ENCODE assay signal across 43 cellular contexts in the genomic region with DNA sequence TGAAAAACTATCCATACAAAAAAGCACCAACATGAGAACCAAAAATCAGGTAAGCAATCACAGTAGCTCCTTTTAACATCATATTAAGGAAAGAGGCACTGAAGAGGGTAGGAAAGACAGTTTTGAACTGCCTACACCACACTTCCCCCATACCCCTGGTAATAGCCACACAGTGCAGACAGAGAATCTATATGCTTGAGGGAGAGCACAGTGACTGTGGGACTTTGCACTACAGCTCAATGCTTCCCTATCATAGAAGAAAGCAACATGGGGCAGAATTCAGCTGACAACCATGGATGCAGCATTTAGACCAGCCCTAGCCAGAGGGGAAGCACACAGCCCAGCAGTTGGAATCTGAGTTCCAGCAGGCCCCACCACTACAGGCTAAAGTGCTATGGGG. TPM values are rescaled to one million over a fixed set of nuclear protein-coding genes. Genes with fewer than 3 reads are reported as not detected.
"Had no signal": no experiment of that assay in that cellular context is flagged by ENCODE, and none has a peak within 500 bp of the region (broad histone marks: within the 10 kb centered on the region; RNA-seq: fewer than 3 reads in every experiment).

No MANE protein-coding gene starts in this region.

- H3K4me1 ChIP-seq: adrenal gland, ascending aorta, body of pancreas, breast epithelium had no signal

- H3K9me3 ChIP-seq: adrenal gland, ascending aorta, body of pancreas had no signal

- H3K27ac ChIP-seq: adrenal gland, ascending aorta, body of pancreas, brain microvascular endothelial cell, breast epithelium, cardiac muscle cell had no signal

- H3K36me3 Mint-ChIP-seq: activated naive CD4-positive, alpha-beta T cell treated with anti-CD3 and anti-CD28 coated beads, Interleukin-2, amount 10 ng/mL, durations not matched to agents 7 days and 5 days; activated naive CD8-positive, alpha-beta T cell; activated naive CD8-positive, alpha-beta T cell treated with anti-CD3 and anti-CD28 coated beads for 36 hours had no signal

- DNase-seq: activated effector memory CD4-positive, alpha-beta T cell treated with anti-CD3 and anti-CD28 coated beads, Interleukin-2, amount 50 U/mL, for 16 hours; activated effector memory CD4-positive, alpha-beta T cell treated with Interleukin-2 at 50 U/mL for 16 hours; activated gamma-delta T cell; activated gamma-delta T cell treated with Interleukin-2 at 50 U/mL for 16 hours; activated naive CD4-positive, alpha-beta T cell; activated naive CD4-positive, alpha-beta T cell treated with anti-CD3 and anti-CD28 coated beads for 36 hours; activated naive CD4-positive, alpha-beta T cell treated with anti-CD3 and anti-CD28 coated beads, Interleukin-2, amount 10 ng/mL, durations not matched to agents 7 days and 5 days; activated naive CD4-positive, alpha-beta T cell treated with anti-CD3 and anti-CD28 coated beads, Interleukin-2, amount 50 U/mL, for 16 hours; activated naive CD4-positive, alpha-beta T cell treated with Interleukin-2 at 50 U/mL for 16 hours; activated naive CD8-positive, alpha-beta T cell treated with anti-CD3 and anti-CD28 coated beads for 36 hours; activated naive CD8-positive, alpha-beta T cell treated with anti-CD3 and anti-CD28 coated beads, Interleukin-2, amount 10 ng/mL, durations not matched to agents 7 days and 5 days; activated naive CD8-positive, alpha-beta T cell treated with anti-CD3 and anti-CD28 coated beads, Interleukin-2, amount 50 U/mL, for 24 hours; activated T-cell treated with anti-CD3 and anti-CD28 coated beads, Interleukin-2, amount 50 U/mL, for 1 hour; activated T-cell treated with anti-CD3 and anti-CD28 coated beads, Interleukin-2, amount 50 U/mL, for 24 hours; activated T-cell treated with anti-CD3 and anti-CD28 coated beads, Interleukin-2, amount 50 U/mL, for 4 hours; activated T-cell treated with anti-CD3 and anti-CD28 coated beads, Interleukin-2, amount 50 U/mL, for 48 hours; activated T-cell treated with anti-CD3 and anti-CD28 coated beads, Interleukin-2, amount 50 U/mL, for 72 hours; adrenal gland; amniotic stem cell; amygdala; anterior cingulate cortex; aorta; body of pancreas; brain microvascular endothelial cell; caudate nucleus; central memory CD4-positive, alpha-beta T cell; cerebellar nuclear complex had no signal

- H3K27me3 ChIP-seq: adrenal gland, ascending aorta, body of pancreas, brain microvascular endothelial cell, breast epithelium, cardiac muscle cell had no signal

- H3K4me3 ChIP-seq: adrenal gland, ascending aorta, body of pancreas, breast epithelium, cardiac muscle cell had no signal

- H3K4me3 Mint-ChIP-seq: activated naive CD4-positive, alpha-beta T cell treated with anti-CD3 and anti-CD28 coated beads for 36 hours; activated naive CD4-positive, alpha-beta T cell treated with anti-CD3 and anti-CD28 coated beads, Interleukin-2, amount 10 ng/mL, durations not matched to agents 7 days and 5 days; activated naive CD4-positive, alpha-beta T cell treated with anti-CD3 and anti-CD28 coated beads, Interleukin-2, amount 50 U/mL, for 24 hours; activated naive CD8-positive, alpha-beta T cell; activated naive CD8-positive, alpha-beta T cell treated with anti-CD3 and anti-CD28 coated beads for 36 hours; activated naive CD8-positive, alpha-beta T cell treated with anti-CD3 and anti-CD28 coated beads, Interleukin-2, amount 10 ng/mL, durations not matched to agents 7 days and 5 days; activated naive CD8-positive, alpha-beta T cell treated with anti-CD3 and anti-CD28 coated beads, Interleukin-2, amount 50 U/mL, for 24 hours; activated T-cell treated with anti-CD3 and anti-CD28 coated beads, Interleukin-2, amount 50 U/mL, for 24 hours; activated T-cell treated with anti-CD3 and anti-CD28 coated beads, Interleukin-2, amount 50 U/mL, for 4 hours; activated T-cell treated with anti-CD3 and anti-CD28 coated beads, Interleukin-2, amount 50 U/mL, for 72 hours; activated T-helper 1 cell treated with anti-CD3 and anti-CD28 coated beads, Interleukin-12 subunit alpha, Interleukin-12 subunit beta, Interleukin-2, Interleukin-4 antibody, amounts not matched to agents 30 ng/mL and 10 ng/mL and 1 ng/mL, durations not matched to agents 14 hours and 24 hours and 36 hours; activated T-helper 17 cell treated with anti-CD3 and anti-CD28 coated beads, Interleukin-2, amount 50 U/mL, for 72 hours; brain; central memory CD8-positive, alpha-beta T cell had no signal

- H3K27ac Mint-ChIP-seq: activated naive CD4-positive, alpha-beta T cell treated with anti-CD3 and anti-CD28 coated beads for 36 hours; activated naive CD4-positive, alpha-beta T cell treated with anti-CD3 and anti-CD28 coated beads, Interleukin-2, amount 10 ng/mL, durations not matched to agents 7 days and 5 days; activated naive CD4-positive, alpha-beta T cell treated with anti-CD3 and anti-CD28 coated beads, Interleukin-2, amount 50 U/mL, for 24 hours; activated naive CD8-positive, alpha-beta T cell; activated naive CD8-positive, alpha-beta T cell treated with anti-CD3 and anti-CD28 coated beads for 36 hours; activated naive CD8-positive, alpha-beta T cell treated with anti-CD3 and anti-CD28 coated beads, Interleukin-2, amount 10 ng/mL, durations not matched to agents 7 days and 5 days; activated naive CD8-positive, alpha-beta T cell treated with anti-CD3 and anti-CD28 coated beads, Interleukin-2, amount 50 U/mL, for 24 hours; activated T-cell treated with anti-CD3 and anti-CD28 coated beads, Interleukin-2, amount 50 U/mL, for 24 hours; activated T-helper 1 cell treated with anti-CD3 and anti-CD28 coated beads, Interleukin-12 subunit alpha, Interleukin-12 subunit beta, Interleukin-2, Interleukin-4 antibody, amounts not matched to agents 30 ng/mL and 10 ng/mL and 1 ng/mL, durations not matched to agents 14 hours and 24 hours and 36 hours; activated T-helper 17 cell treated with anti-CD3 and anti-CD28 coated beads, Interleukin-2, amount 50 U/mL, for 72 hours; activated T-helper 2 cell treated with anti-CD3 and anti-CD28 coated beads, Interferon-gamma antibody, Interleukin-2, Interleukin-4, amounts not matched to agents 10 μg/mL and 5 μg/mL and 100 μg/mL, durations not matched to agents 14 hours and 24 hours and 36 hours; brain had no signal

- H3K27me3 Mint-ChIP-seq: activated naive CD4-positive, alpha-beta T cell treated with anti-CD3 and anti-CD28 coated beads, Interleukin-2, amount 10 ng/mL, durations not matched to agents 7 days and 5 days; activated naive CD4-positive, alpha-beta T cell treated with anti-CD3 and anti-CD28 coated beads, Interleukin-2, amount 50 U/mL, for 24 hours; activated naive CD8-positive, alpha-beta T cell treated with anti-CD3 and anti-CD28 coated beads for 36 hours; activated naive CD8-positive, alpha-beta T cell treated with anti-CD3 and anti-CD28 coated beads, Interleukin-2, amount 50 U/mL, for 24 hours; activated T-cell treated with anti-CD3 and anti-CD28 coated beads, Interleukin-2, amount 50 U/mL, for 24 hours; central memory CD8-positive, alpha-beta T cell had no signal

- H3K4me1 Mint-ChIP-seq: activated naive CD4-positive, alpha-beta T cell treated with anti-CD3 and anti-CD28 coated beads, Interleukin-2, amount 10 ng/mL, durations not matched to agents 7 days and 5 days; activated naive CD4-positive, alpha-beta T cell treated with anti-CD3 and anti-CD28 coated beads, Interleukin-2, amount 50 U/mL, for 24 hours; activated naive CD8-positive, alpha-beta T cell treated with anti-CD3 and anti-CD28 coated beads for 36 hours; activated naive CD8-positive, alpha-beta T cell treated with anti-CD3 and anti-CD28 coated beads, Interleukin-2, amount 10 ng/mL, durations not matched to agents 7 days and 5 days; activated naive CD8-positive, alpha-beta T cell treated with anti-CD3 and anti-CD28 coated beads, Interleukin-2, amount 50 U/mL, for 24 hours; activated T-helper 17 cell treated with anti-CD3 and anti-CD28 coated beads, Interleukin-2, amount 50 U/mL, for 72 hours; brain; central memory CD8-positive, alpha-beta T cell had no signal

- FAIRE-seq: bronchial epithelial cell had no signal

- ATAC-seq: activated naive CD4-positive, alpha-beta T cell treated with anti-CD3 and anti-CD28 coated beads, Interleukin-2, amount 50 U/mL, for 72 hours; activated naive CD8-positive, alpha-beta T cell treated with anti-CD3 and anti-CD28 coated beads, Interleukin-2, amount 50 U/mL, for 24 hours; activated T-cell treated with anti-CD3 and anti-CD28 coated beads, Interleukin-2, amount 50 U/mL, for 4 hours; activated T-cell treated with anti-CD3 and anti-CD28 coated beads, Interleukin-2, amount 50 U/mL, for 72 hours; activated T-helper 17 cell treated with anti-CD3 and anti-CD28 coated beads, Interleukin-2, amount 50 U/mL, for 72 hours; body of pancreas had no signal

- H3K36me3 ChIP-seq: adrenal gland, ascending aorta, brain microvascular endothelial cell, cardiac muscle cell had no signal

- H3K9me3 Mint-ChIP-seq: activated naive CD4-positive, alpha-beta T cell treated with anti-CD3 and anti-CD28 coated beads for 36 hours; activated naive CD4-positive, alpha-beta T cell treated with anti-CD3 and anti-CD28 coated beads, Interleukin-2, amount 10 ng/mL, durations not matched to agents 7 days and 5 days; activated naive CD4-positive, alpha-beta T cell treated with anti-CD3 and anti-CD28 coated beads, Interleukin-2, amount 50 U/mL, for 24 hours; activated naive CD8-positive, alpha-beta T cell treated with anti-CD3 and anti-CD28 coated beads, Interleukin-2, amount 50 U/mL, for 24 hours; activated T-helper 1 cell treated with anti-CD3 and anti-CD28 coated beads, Interleukin-12 subunit alpha, Interleukin-12 subunit beta, Interleukin-2, Interleukin-4 antibody, amounts not matched to agents 30 ng/mL and 10 ng/mL and 1 ng/mL, durations not matched to agents 14 hours and 24 hours and 36 hours; activated T-helper 17 cell treated with anti-CD3 and anti-CD28 coated beads, Interleukin-2, amount 50 U/mL, for 72 hours; activated T-helper 2 cell treated with anti-CD3 and anti-CD28 coated beads, Interferon-gamma antibody, Interleukin-2, Interleukin-4, amounts not matched to agents 10 μg/mL and 5 μg/mL and 100 μg/mL, durations not matched to agents 14 hours and 24 hours and 36 hours; central memory CD8-positive, alpha-beta T cell had no signal

RNA-seq across cellular contexts. Expression of gene TEX50, which starts 7.9 kb away (rescaled TPM):
- total RNA-seq: activated naive CD4-positive, alpha-beta T cell treated with anti-CD3 and anti-CD28 coated beads for 36 hours; activated naive CD4-positive, alpha-beta T cell treated with anti-CD3 and anti-CD28 coated beads, Interleukin-2, amount 50 U/mL, for 72 hours; activated naive CD8-positive, alpha-beta T cell treated with anti-CD3 and anti-CD28 coated beads for 36 hours; activated naive CD8-positive, alpha-beta T cell treated with anti-CD3 and anti-CD28 coated beads, Interleukin-2, amount 10 ng/mL, durations not matched to agents 7 days and 5 days; activated T-cell treated with anti-CD3 and anti-CD28 coated beads, Interleukin-2, amount 50 U/mL, for 4 hours; activated T-cell treated with anti-CD3 and anti-CD28 coated beads, Interleukin-2, amount 50 U/mL, for 72 hours; activated T-helper 1 cell treated with anti-CD3 and anti-CD28 coated beads, Interleukin-12 subunit alpha, Interleukin-12 subunit beta, Interleukin-2, Interleukin-4 antibody, amounts not matched to agents 30 ng/mL and 10 ng/mL and 1 ng/mL, durations not matched to agents 14 hours and 24 hours and 36 hours; activated T-helper 17 cell treated with anti-CD3 and anti-CD28 coated beads, Interleukin-2, amount 50 U/mL, for 72 hours; activated T-helper 2 cell treated with anti-CD3 and anti-CD28 coated beads, Interferon-gamma antibody, Interleukin-2, Interleukin-4, amounts not matched to agents 10 μg/mL and 5 μg/mL and 100 μg/mL, durations not matched to agents 14 hours and 24 hours and 36 hours; adrenal gland; aorta; ascending aorta; body of pancreas; breast epithelium; bronchial epithelial cell; cardiac muscle cell; cardiac septum; cerebellum; chondrocyte had no signal
- polyA plus RNA-seq: adipose tissue, adrenal gland, aorta, cardiac muscle cell had no signal

RNA-seq across cellular contexts. Expression of gene SLC9C2, which starts 24.4 kb away (rescaled TPM):
- total RNA-seq: activated naive CD4-positive, alpha-beta T cell treated with anti-CD3 and anti-CD28 coated beads for 36 hours; activated naive CD4-positive, alpha-beta T cell treated with anti-CD3 and anti-CD28 coated beads, Interleukin-2, amount 50 U/mL, for 72 hours; activated naive CD8-positive, alpha-beta T cell treated with anti-CD3 and anti-CD28 coated beads for 36 hours; activated naive CD8-positive, alpha-beta T cell treated with anti-CD3 and anti-CD28 coated beads, Interleukin-2, amount 10 ng/mL, durations not matched to agents 7 days and 5 days; activated T-cell treated with anti-CD3 and anti-CD28 coated beads, Interleukin-2, amount 50 U/mL, for 4 hours; activated T-cell treated with anti-CD3 and anti-CD28 coated beads, Interleukin-2, amount 50 U/mL, for 72 hours; activated T-helper 1 cell treated with anti-CD3 and anti-CD28 coated beads, Interleukin-12 subunit alpha, Interleukin-12 subunit beta, Interleukin-2, Interleukin-4 antibody, amounts not matched to agents 30 ng/mL and 10 ng/mL and 1 ng/mL, durations not matched to agents 14 hours and 24 hours and 36 hours; activated T-helper 17 cell treated with anti-CD3 and anti-CD28 coated beads, Interleukin-2, amount 50 U/mL, for 72 hours; activated T-helper 2 cell treated with anti-CD3 and anti-CD28 coated beads, Interferon-gamma antibody, Interleukin-2, Interleukin-4, amounts not matched to agents 10 μg/mL and 5 μg/mL and 100 μg/mL, durations not matched to agents 14 hours and 24 hours and 36 hours; aorta; ascending aorta; body of pancreas; breast epithelium; bronchial epithelial cell; cardiac muscle cell; chondrocyte had no signal
- polyA plus RNA-seq: aorta had no signal

RNA-seq across cellular contexts. Expression of gene ANKRD45, which starts 42.4 kb away (rescaled TPM):
- total RNA-seq: activated naive CD4-positive, alpha-beta T cell treated with anti-CD3 and anti-CD28 coated beads for 36 hours; activated naive CD4-positive, alpha-beta T cell treated with anti-CD3 and anti-CD28 coated beads, Interleukin-2, amount 50 U/mL, for 72 hours; activated T-cell treated with anti-CD3 and anti-CD28 coated beads, Interleukin-2, amount 50 U/mL, for 4 hours; activated T-helper 1 cell treated with anti-CD3 and anti-CD28 coated beads, Interleukin-12 subunit alpha, Interleukin-12 subunit beta, Interleukin-2, Interleukin-4 antibody, amounts not matched to agents 30 ng/mL and 10 ng/mL and 1 ng/mL, durations not matched to agents 14 hours and 24 hours and 36 hours; activated T-helper 17 cell treated with anti-CD3 and anti-CD28 coated beads, Interleukin-2, amount 50 U/mL, for 72 hours; activated T-helper 2 cell treated with anti-CD3 and anti-CD28 coated beads, Interferon-gamma antibody, Interleukin-2, Interleukin-4, amounts not matched to agents 10 μg/mL and 5 μg/mL and 100 μg/mL, durations not matched to agents 14 hours and 24 hours and 36 hours; ascending aorta; chondrocyte had no signal
